In the genomic region with DNA sequence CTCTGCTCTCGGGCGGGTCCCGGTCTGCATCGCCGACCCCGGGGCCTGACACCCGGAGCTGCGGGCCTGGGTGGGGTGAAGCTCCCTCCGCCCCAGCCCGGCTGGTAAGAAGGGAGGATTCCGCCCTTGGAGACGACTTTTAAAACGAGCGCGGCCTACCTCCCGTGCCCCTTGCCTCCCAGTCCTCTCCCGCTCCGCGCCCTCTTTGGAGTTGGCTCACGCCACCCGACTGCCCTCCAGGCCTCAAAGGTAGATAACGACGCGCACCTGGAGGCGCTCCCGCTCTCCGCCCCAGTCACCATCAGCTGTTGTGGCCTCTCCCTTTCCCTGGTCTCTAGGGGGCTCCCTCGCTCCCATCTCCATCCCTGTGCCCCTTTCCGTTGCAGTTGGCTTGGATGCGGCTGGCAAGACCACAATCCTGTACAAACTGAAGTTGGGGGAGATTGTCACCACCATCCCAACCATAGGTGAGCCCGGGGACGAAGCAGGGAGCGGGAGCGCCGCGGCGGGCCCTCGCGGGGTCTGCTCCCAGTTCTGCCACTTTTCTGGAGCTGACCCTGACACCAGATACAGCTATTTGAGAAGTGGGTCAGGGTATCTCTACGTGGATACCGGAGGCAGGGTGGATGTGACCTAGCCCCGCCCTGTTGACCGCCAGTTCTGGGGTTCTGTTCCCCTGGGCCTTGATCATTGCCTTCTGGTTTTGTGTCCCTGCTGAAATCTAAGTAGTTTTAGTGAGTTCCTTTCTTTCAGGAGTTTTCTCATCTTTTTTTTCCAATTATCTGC, we compare ENCODE assay signal across 1 cellular context.
A peak's percentile ranks its signal among the peaks of the same experiment; 100 is the strongest.
TF ChIP-seq lines count a peak whose summit lies in the region.

No MANE protein-coding gene starts in this region.

TF ChIP-seq in GM12878, 131 proteins besides CTCF, POLR2A, EP300 and RAD21:
- TF ChIP-seq SMARCA5 (IDR thresholded peaks at IDR 0.05), result 0 out of 2 replicates have a peak, but pooled peaks have one; percentile 65
- no peak; the same call in 1 of the 2 replicates for TF ChIP-seq NBN (IDR thresholded peaks at IDR 0.05)
- TF ChIP-seq, protein P1, sequence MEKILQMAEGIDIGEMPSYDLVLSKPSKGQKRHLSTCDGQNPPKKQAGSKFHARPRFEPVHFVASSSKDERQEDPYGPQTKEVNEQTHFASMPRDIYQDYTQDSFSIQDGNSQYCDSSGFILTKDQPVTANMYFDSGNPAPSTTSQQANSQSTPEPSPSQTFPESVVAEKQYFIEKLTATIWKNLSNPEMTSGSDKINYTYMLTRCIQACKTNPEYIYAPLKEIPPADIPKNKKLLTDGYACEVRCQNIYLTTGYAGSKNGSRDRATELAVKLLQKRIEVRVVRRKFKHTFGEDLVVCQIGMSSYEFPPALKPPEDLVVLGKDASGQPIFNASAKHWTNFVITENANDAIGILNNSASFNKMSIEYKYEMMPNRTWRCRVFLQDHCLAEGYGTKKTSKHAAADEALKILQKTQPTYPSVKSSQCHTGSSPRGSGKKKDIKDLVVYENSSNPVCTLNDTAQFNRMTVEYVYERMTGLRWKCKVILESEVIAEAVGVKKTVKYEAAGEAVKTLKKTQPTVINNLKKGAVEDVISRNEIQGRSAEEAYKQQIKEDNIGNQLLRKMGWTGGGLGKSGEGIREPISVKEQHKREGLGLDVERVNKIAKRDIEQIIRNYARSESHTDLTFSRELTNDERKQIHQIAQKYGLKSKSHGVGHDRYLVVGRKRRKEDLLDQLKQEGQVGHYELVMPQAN (conservative IDR thresholded peaks at IDR 0.05), result 0 out of 2 replicates have a peak, but pooled peaks have one; percentile 31
- TF ChIP-seq CBFB (IDR thresholded peaks at IDR 0.05; ENCODE audit: low read depth), result no peak
- TF ChIP-seq, protein P2, sequence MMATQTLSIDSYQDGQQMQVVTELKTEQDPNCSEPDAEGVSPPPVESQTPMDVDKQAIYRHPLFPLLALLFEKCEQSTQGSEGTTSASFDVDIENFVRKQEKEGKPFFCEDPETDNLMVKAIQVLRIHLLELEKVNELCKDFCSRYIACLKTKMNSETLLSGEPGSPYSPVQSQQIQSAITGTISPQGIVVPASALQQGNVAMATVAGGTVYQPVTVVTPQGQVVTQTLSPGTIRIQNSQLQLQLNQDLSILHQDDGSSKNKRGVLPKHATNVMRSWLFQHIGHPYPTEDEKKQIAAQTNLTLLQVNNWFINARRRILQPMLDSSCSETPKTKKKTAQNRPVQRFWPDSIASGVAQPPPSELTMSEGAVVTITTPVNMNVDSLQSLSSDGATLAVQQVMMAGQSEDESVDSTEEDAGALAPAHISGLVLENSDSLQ (IDR thresholded peaks at IDR 0.05), result no peak
- peak; percentile 65 for TF ChIP-seq IKZF1 (conservative IDR thresholded peaks at IDR 0.05)
- peak; percentile 53 to 56; a peak in 3 of 4 replicates for TF ChIP-seq IKZF2 (IDR thresholded peaks at IDR 0.05)
- TF ChIP-seq, protein P3, sequence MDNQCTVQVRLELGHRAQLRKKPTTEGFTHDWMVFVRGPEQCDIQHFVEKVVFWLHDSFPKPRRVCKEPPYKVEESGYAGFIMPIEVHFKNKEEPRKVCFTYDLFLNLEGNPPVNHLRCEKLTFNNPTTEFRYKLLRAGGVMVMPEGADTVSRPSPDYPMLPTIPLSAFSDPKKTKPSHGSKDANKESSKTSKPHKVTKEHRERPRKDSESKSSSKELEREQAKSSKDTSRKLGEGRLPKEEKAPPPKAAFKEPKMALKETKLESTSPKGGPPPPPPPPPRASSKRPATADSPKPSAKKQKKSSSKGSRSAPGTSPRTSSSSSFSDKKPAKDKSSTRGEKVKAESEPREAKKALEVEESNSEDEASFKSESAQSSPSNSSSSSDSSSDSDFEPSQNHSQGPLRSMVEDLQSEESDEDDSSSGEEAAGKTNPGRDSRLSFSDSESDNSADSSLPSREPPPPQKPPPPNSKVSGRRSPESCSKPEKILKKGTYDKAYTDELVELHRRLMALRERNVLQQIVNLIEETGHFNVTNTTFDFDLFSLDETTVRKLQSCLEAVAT (IDR thresholded peaks at IDR 0.05), result 0 out of 2 replicates have a peak, but pooled peaks have one; percentile 35
- peak; percentile 27; the same call in 1 of the 2 replicates for TF ChIP-seq SIN3A (IDR thresholded peaks at IDR 0.05; ENCODE audit: low read depth, low read length)
- 0 out of 2 replicates have a peak, but pooled peaks have one; percentile 14 for TF ChIP-seq TCF12 (IDR thresholded peaks at IDR 0.05; ENCODE audit: low read depth, low read length)
- TF ChIP-seq NR2F1 (conservative IDR thresholded peaks at IDR 0.05), result 0 out of 2 replicates have a peak, but pooled peaks have one; percentile 9
- TF ChIP-seq, protein P4, sequence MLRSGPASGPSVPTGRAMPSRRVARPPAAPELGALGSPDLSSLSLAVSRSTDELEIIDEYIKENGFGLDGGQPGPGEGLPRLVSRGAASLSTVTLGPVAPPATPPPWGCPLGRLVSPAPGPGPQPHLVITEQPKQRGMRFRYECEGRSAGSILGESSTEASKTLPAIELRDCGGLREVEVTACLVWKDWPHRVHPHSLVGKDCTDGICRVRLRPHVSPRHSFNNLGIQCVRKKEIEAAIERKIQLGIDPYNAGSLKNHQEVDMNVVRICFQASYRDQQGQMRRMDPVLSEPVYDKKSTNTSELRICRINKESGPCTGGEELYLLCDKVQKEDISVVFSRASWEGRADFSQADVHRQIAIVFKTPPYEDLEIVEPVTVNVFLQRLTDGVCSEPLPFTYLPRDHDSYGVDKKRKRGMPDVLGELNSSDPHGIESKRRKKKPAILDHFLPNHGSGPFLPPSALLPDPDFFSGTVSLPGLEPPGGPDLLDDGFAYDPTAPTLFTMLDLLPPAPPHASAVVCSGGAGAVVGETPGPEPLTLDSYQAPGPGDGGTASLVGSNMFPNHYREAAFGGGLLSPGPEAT (IDR thresholded peaks at IDR 0.05; ENCODE audit: low read depth), result 0 out of 2 replicates have a peak, but pooled peaks have one; percentile 12
- TF ChIP-seq YY1 (IDR thresholded peaks at IDR 0.05; ENCODE audit: low read depth, low read length), result peak; percentile 26; the same call in 1 of the 2 replicates
